Comparison of ENCODE assay signal across 8 cellular contexts in the genomic region with DNA sequence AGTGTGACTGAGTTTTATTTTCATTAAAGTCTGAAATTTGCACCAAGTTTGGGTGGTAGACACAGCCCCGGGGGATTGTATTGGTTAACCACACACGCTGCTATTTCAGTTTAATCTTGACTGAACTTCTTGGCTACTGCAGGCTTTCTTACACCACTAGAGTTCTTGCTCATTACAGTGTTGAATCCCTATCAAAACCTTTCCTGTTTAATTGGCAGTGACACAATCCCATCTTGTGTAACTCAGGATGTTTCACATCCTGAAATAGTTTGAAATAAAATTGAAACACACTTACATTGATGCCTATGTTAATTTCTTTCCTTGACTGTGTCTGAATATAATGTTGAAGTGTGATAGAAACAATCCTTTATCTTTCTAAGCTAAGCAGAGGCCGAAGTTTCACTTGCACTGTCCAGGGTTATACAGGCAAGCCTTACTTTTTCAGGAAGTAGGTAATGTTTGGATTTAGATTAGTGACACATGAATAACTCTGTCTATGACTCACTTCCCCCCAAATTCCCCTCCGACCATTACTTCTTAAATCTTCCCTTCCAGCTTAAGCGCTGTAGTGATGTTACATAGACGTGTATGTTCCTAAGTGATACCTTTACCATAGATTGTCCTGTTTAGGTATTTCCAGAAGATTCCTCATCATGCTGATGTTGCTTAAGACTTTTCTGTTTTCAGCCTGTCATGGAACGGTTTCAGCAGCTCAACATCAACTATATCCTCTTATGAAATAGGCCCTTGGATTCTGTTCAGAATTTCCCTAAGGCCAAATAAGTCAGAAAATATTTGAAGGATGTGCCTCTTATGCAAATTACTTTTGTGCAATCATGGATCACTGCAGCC. TPM values are rescaled to one million over a fixed set of nuclear protein-coding genes. Genes with fewer than 3 reads are reported as not detected.
DNase-seq lines count a peak whose midpoint lies in the region; ATAC-seq and TF ChIP-seq lines count a peak whose summit lies in the region.

No MANE protein-coding gene starts in this region.

- H3K27me3 Mint-ChIP-seq in CD8-positive, alpha-beta memory T cell: no peaks in the 10 kb centered on the region
- no peaks in the 10 kb centered on the region for H3K27me3 Mint-ChIP-seq in activated CD4-positive, alpha-beta memory T cell treated with anti-CD3 and anti-CD28 coated beads for 36 hours
- no peaks in the 10 kb centered on the region for H3K27me3 Mint-ChIP-seq in stimulated activated memory B cell treated with anti-CD40 and anti-IgM and Interleukin-4, amounts not matched to agents 10 μg/mL and 1 μg/mL and 100 μg/mL, for 72 hours

- no peaks in the 10 kb centered on the region for H3K36me3 ChIP-seq in CD8-positive, alpha-beta memory T cell (ENCODE audit: insufficient read depth, low read length)
- H3K36me3 ChIP-seq in heart left ventricle: peaks cover 0 to 21% (median 0%) of the 10 kb centered on the region in 9 donors

- H3K27me3 ChIP-seq in CD8-positive, alpha-beta memory T cell (ENCODE audit: insufficient read depth, low read length, poor library complexity, severe bottlenecking): no peaks in the 10 kb centered on the region
- no peaks in the 10 kb centered on the region for H3K27me3 ChIP-seq in heart left ventricle

- H3K4me3 Mint-ChIP-seq in CD8-positive, alpha-beta memory T cell: peak overlapping the region; percentile 10 to 70 (median 42)
- peak overlapping the region; percentile 18 for H3K4me3 Mint-ChIP-seq in activated CD4-positive, alpha-beta memory T cell treated with anti-CD3 and anti-CD28 coated beads for 36 hours
- H3K4me3 Mint-ChIP-seq in stimulated activated memory B cell treated with anti-CD40 and anti-IgM and Interleukin-4, amounts not matched to agents 10 μg/mL and 1 μg/mL and 100 μg/mL, for 72 hours: peak overlapping the region; percentile 74

- H3K4me3 ChIP-seq in CD8-positive, alpha-beta memory T cell (ENCODE audit: low read length): no peak overlapping the region
- H3K4me3 ChIP-seq in heart left ventricle (peak overlapping the region in 1 of 12 donors; percentile 23), lower leg skin (ENCODE audit: low read depth, poor library complexity, severe bottlenecking) (no peak overlapping the region)

- POLR2A ChIA-PET in CD8-positive, alpha-beta memory T cell (lab: Charles Lee): interaction anchor here (0.6 to 1.2 kb wide), 2 partner anchors 17 to 1282 kb away, joined by 4 to 9 read pairs; partner anchors contain the start of gene ATG7
- POLR2A ChIA-PET in activated CD4-positive, alpha-beta memory T cell treated with anti-CD3 and anti-CD28 coated beads for 36 hours (lab: Charles Lee): interaction anchor here (3.6 to 4.3 kb wide), 2 partner anchors 16 to 51 kb away, joined by 23 to 27 read pairs; partner anchors contain the start of gene ATG7

- H3K27ac Mint-ChIP-seq in CD8-positive, alpha-beta memory T cell: peak overlapping the region; percentile 80 to 99 (median 93)
- H3K27ac Mint-ChIP-seq in activated CD4-positive, alpha-beta memory T cell treated with anti-CD3 and anti-CD28 coated beads for 36 hours: peak overlapping the region; percentile 84
- H3K27ac Mint-ChIP-seq in stimulated activated memory B cell treated with anti-CD40 and anti-IgM and Interleukin-4, amounts not matched to agents 10 μg/mL and 1 μg/mL and 100 μg/mL, for 72 hours: peak overlapping the region; percentile 97

- peaks cover 50% of the 10 kb centered on the region for H3K4me1 ChIP-seq in CD8-positive, alpha-beta memory T cell (ENCODE audit: insufficient read depth, low read length)
- peaks cover 13 to 68% (median 32%) of the 10 kb centered on the region in 12 donors for H3K4me1 ChIP-seq in heart left ventricle

- H3K4me1 Mint-ChIP-seq in CD8-positive, alpha-beta memory T cell: peaks cover 55 to 71% (median 56%) of the 10 kb centered on the region in 3 donors
- peaks cover 47% of the 10 kb centered on the region for H3K4me1 Mint-ChIP-seq in activated CD4-positive, alpha-beta memory T cell treated with anti-CD3 and anti-CD28 coated beads for 36 hours (ENCODE audit: low read depth)
- peaks cover 57% of the 10 kb centered on the region for H3K4me1 Mint-ChIP-seq in stimulated activated memory B cell treated with anti-CD40 and anti-IgM and Interleukin-4, amounts not matched to agents 10 μg/mL and 1 μg/mL and 100 μg/mL, for 72 hours

- no peak for TF ChIP-seq CTCF in heart left ventricle (IDR thresholded peaks at IDR 0.05)
- TF ChIP-seq CTCF in lower leg skin (IDR thresholded peaks at IDR 0.05): no peak

- no peaks in the 10 kb centered on the region for H3K9me3 Mint-ChIP-seq in CD8-positive, alpha-beta memory T cell
- no peaks in the 10 kb centered on the region for H3K9me3 Mint-ChIP-seq in activated CD4-positive, alpha-beta memory T cell treated with anti-CD3 and anti-CD28 coated beads for 36 hours
- H3K9me3 Mint-ChIP-seq in stimulated activated memory B cell treated with anti-CD40 and anti-IgM and Interleukin-4, amounts not matched to agents 10 μg/mL and 1 μg/mL and 100 μg/mL, for 72 hours: no peaks in the 10 kb centered on the region

- peak overlapping the region; percentile 65 for H3K27ac ChIP-seq in CD8-positive, alpha-beta memory T cell (ENCODE audit: low read depth, low read length)
- peak overlapping the region; percentile 34 to 93 (median 65) for H3K27ac ChIP-seq in heart left ventricle

- DNase-seq in CD8-positive, alpha-beta memory T cell: peak in 1 of 5 donors; percentile 26
- DNase-seq in HK-2 (ENCODE audit: unreplicated experiment): peak; percentile 13
- DNase-seq in activated CD4-positive, alpha-beta memory T cell treated with anti-CD3 and anti-CD28 coated beads for 36 hours: no peak
- peak in 1 of 5 donors; percentile 25 for DNase-seq in heart left ventricle
- DNase-seq in lower leg skin (ENCODE audit: low spot score in 2 of 2): no peak
- DNase-seq in stimulated activated CD4-positive, alpha-beta T cell treated with anti-CD3 and anti-CD28 coated beads, Interleukin-2, amount 100 ng/mL, for 48 hours: no peak

- ATAC-seq in GM21367 (IDR thresholded peaks at IDR 0.05; ENCODE audit: unreplicated experiment): peak; percentile 61
- ATAC-seq in heart left ventricle: peak; percentile 59 to 82 (median 80)
- peak; percentile 96 for ATAC-seq in stimulated activated memory B cell treated with anti-CD40 and anti-IgM and Interleukin-4, amounts not matched to agents 10 μg/mL and 1 μg/mL and 100 μg/mL, for 72 hours

- CTCF ChIA-PET in CD8-positive, alpha-beta memory T cell (lab: Charles Lee): interaction anchor here (1.1 kb wide), 1 partner anchor 10 kb away, joined by 4 read pairs; no protein-coding TSS in a partner anchor
- CTCF ChIA-PET in activated CD4-positive, alpha-beta memory T cell treated with anti-CD3 and anti-CD28 coated beads for 36 hours (lab: Charles Lee): interaction anchor here (1.0 to 4.8 kb wide), 4 partner anchors 10 to 53 kb away, joined by 4 to 24 read pairs (median 5); partner anchors contain the start of gene ATG7

- no peaks in the 10 kb centered on the region for H3K9me3 ChIP-seq in CD8-positive, alpha-beta memory T cell (ENCODE audit: low read length)
- no peaks in the 10 kb centered on the region for H3K9me3 ChIP-seq in heart left ventricle

- intact Hi-C loops in activated CD4-positive, alpha-beta memory T cell treated with anti-CD3 and anti-CD28 coated beads for 36 hours (cut with micrococcal nuclease): no loop called here
- intact Hi-C loops in heart left ventricle (cut with DNase I) (loop anchor here in 1 of 10 donors (1.0 kb wide), 1 partner anchor 17 kb away; the partner anchor contains the start of gene ATG7), lower leg skin (cut with DNase I; ENCODE audit: low total_unique reads) (no loop called here)

- peaks cover 0 to 14% (median 5%) of the 10 kb centered on the region in 3 donors for H3K36me3 Mint-ChIP-seq in CD8-positive, alpha-beta memory T cell
- H3K36me3 Mint-ChIP-seq in activated CD4-positive, alpha-beta memory T cell treated with anti-CD3 and anti-CD28 coated beads for 36 hours: peaks cover 12% of the 10 kb centered on the region
- H3K36me3 Mint-ChIP-seq in stimulated activated memory B cell treated with anti-CD40 and anti-IgM and Interleukin-4, amounts not matched to agents 10 μg/mL and 1 μg/mL and 100 μg/mL, for 72 hours: peaks cover 25% of the 10 kb centered on the region

- WGBS in heart left ventricle, 4 donors: 26 to 42% (median 30%) methylated on average over 7 of the region's 7 CpGs
- 36 to 47% methylated on average over 7 of the region's 7 CpGs for WGBS in lower leg skin, 2 donors

- TF ChIP-seq POLR2A in heart left ventricle (IDR thresholded peaks at IDR 0.05) (no peak), lower leg skin (IDR thresholded peaks at IDR 0.05) (no peak)

RNA-seq across cellular contexts. Expression of gene ATG7, which starts 16.8 kb away (rescaled TPM):
- 10 to 100 TPM; 28.0 to 28.2 TPM for total RNA-seq in CD8-positive, alpha-beta memory T cell
- 13.8 TPM for polyA plus RNA-seq in CD8-positive, alpha-beta memory T cell
- 10 to 100 TPM; 30.5 to 33.6 TPM for total RNA-seq in activated CD4-positive, alpha-beta memory T cell treated with anti-CD3 and anti-CD28 coated beads for 36 hours
- 10 to 100 TPM; 13.0 to 45.1 (median 14.4) TPM for total RNA-seq in heart left ventricle
- polyA plus RNA-seq in heart left ventricle: 10 to 100 TPM in 1 of 2 donors, 1 to 10 TPM in 1; 4.4 to 15.0 TPM
- total RNA-seq in lower leg skin: 100 to 1,000 TPM in 1 of 4 donors, 10 to 100 TPM in 3; 38.8 to 110 (median 53.2) TPM

Comparison
In these comparisons a context has a peak if more than half of its experiments do, and no peak if none do; other contexts are left out.
1. H3K4me3 Mint-ChIP-seq: peak in every context shown above with its lines; median percentile 74 in stimulated activated memory B cell treated with anti-CD40 and anti-IgM and Interleukin-4, amounts not matched to agents 10 μg/mL and 1 μg/mL and 100 μg/mL, for 72 hours; 42 in CD8-positive, alpha-beta memory T cell; 18 in activated CD4-positive, alpha-beta memory T cell treated with anti-CD3 and anti-CD28 coated beads for 36 hours.